ENCODE assay signal across 8 cellular contexts in genomic region chr10:93437000-93437945, GRCh38. TPM values are rescaled to one million over a fixed set of nuclear protein-coding genes. Genes with fewer than 3 reads are reported as not detected.
DNase-seq lines count a peak whose midpoint lies in the region; ATAC-seq lines count a peak whose summit lies in the region.

No MANE protein-coding gene starts in this region.

- 26% methylated on average over 18 of the region's 18 CpGs for WGBS in right cardiac atrium

- intact Hi-C loops in right cardiac atrium (cut with DNase I): loop anchor here in 1 of 4 donors (5.0 kb wide), 1 partner anchor 40 kb away; no protein-coding TSS in a partner anchor

- H3K27me3 ChIP-seq in right cardiac atrium (ENCODE audit: control insufficient read depth, insufficient read depth): no peaks in the 10 kb centered on the region

- DNase-seq in HS-27A (ENCODE audit: low read depth) (peak; percentile 82), right cardiac atrium (peak; percentile 78 to 85 (median 80)), renal cortical epithelial cell (ENCODE audit: low read depth) (peak; percentile 100), activated T-cell treated with anti-CD3 and anti-CD28 coated beads for 4 hours (no peak)
- DNase-seq in stimulated activated naive CD4-positive, alpha-beta T cell treated with Interleukin-2 at 50 U/mL for 16 hours (lab: John Stamatoyannopoulos, UW): no peak

- H3K27ac ChIP-seq in angular gyrus (ENCODE audit: low read depth, low read length) (peak overlapping the region; percentile 66), right cardiac atrium (ENCODE audit: low read length) (peak overlapping the region; percentile 100)

- H3K4me3 ChIP-seq in right cardiac atrium (ENCODE audit: low read length): no peak overlapping the region

- H3K9me3 ChIP-seq in right cardiac atrium (ENCODE audit: control insufficient read depth, low read length): no peaks in the 10 kb centered on the region

- ATAC-seq in right cardiac atrium (peak; percentile 96 to 97), GM21529 (IDR thresholded peaks at IDR 0.05; ENCODE audit: unreplicated experiment) (no peak), GM18520 (IDR thresholded peaks at IDR 0.05; ENCODE audit: unreplicated experiment) (no peak)

- H3K4me1 ChIP-seq in right cardiac atrium (ENCODE audit: control insufficient read depth, insufficient read depth, low read length): peaks cover 17% of the 10 kb centered on the region

RNA-seq across cellular contexts. Expression of gene MYOF, which starts 44.9 kb away (rescaled TPM):
- total RNA-seq in right cardiac atrium (10 to 100 TPM; 13.6 to 25.0 (median 16.2) TPM), renal cortical epithelial cell (268 and 607 TPM in 2 replicates)
- 5.5 TPM for polyA plus RNA-seq in right cardiac atrium

RNA-seq across cellular contexts. Expression of gene CEP55, which starts 59.1 kb away (rescaled TPM):
- total RNA-seq in right cardiac atrium (1 to 10 TPM in 2 of 4 donors, under 1 TPM in 2; 0.19 to 1.6 (median 0.76) TPM), renal cortical epithelial cell (1.8 and 36.8 TPM in 2 replicates)
- 0.11 TPM for polyA plus RNA-seq in right cardiac atrium

Comparison
In these comparisons a context has a peak if more than half of its experiments do, and no peak if none do; other contexts are left out.
1. DNase-seq: peak in HS-27A (single experiment), right cardiac atrium (3 of 3) and renal cortical epithelial cell (single experiment); none in stimulated activated naive CD4-positive, alpha-beta T cell treated with Interleukin-2 at 50 U/mL for 16 hours (single experiment) and activated T-cell treated with anti-CD3 and anti-CD28 coated beads for 4 hours (single experiment).
2. ATAC-seq: peak in right cardiac atrium (2 of 2); none in GM21529 (single experiment) and GM18520 (single experiment).
3. RNA of gene MYOF, which starts 44.9 kb away (total RNA-seq): 268 to 607 TPM in renal cortical epithelial cell; 13.6 to 25.0 TPM in right cardiac atrium; every median in the first group is over 10 times any median in the second.